12 cellular contexts compared by ENCODE assay signal in genomic region chr9:121326130-121326838, GRCh38. TPM values are rescaled to one million over a fixed set of nuclear protein-coding genes. Genes with fewer than 3 reads are reported as not detected.
DNase-seq lines count a peak whose midpoint lies in the region; ATAC-seq, FAIRE-seq and TF ChIP-seq lines count a peak whose summit lies in the region.
"Had no signal": no experiment of that assay in that cellular context is flagged by ENCODE, and none has a peak within 500 bp of the region (broad histone marks: within the 10 kb centered on the region; RNA-seq: fewer than 3 reads in every experiment).

No MANE protein-coding gene starts in this region.

- peaks cover 32% of the 10 kb centered on the region for H3K36me3 ChIP-seq in bronchial epithelial cell (ENCODE audit: control insufficient read depth, insufficient read depth, low read length)

- FAIRE-seq in bronchial epithelial cell (lab: Jason Lieb, UNC) = no peak
- FAIRE-seq: G401.6 had no signal

- TF ChIP-seq CTCF in bronchial epithelial cell (IDR thresholded peaks at IDR 0.05; ENCODE audit: insufficient read depth, low read length, severe bottlenecking) = no peak

- H3K27me3 ChIP-seq in bronchial epithelial cell (ENCODE audit: control insufficient read depth, insufficient read depth, low read length) = no peaks in the 10 kb centered on the region

- no peak for ATAC-seq in GM19455 (IDR thresholded peaks at IDR 0.05; ENCODE audit: unreplicated experiment)
- no peak for ATAC-seq in GM21447 (IDR thresholded peaks at IDR 0.05; ENCODE audit: unreplicated experiment)
- no peak for ATAC-seq in GM18873 (IDR thresholded peaks at IDR 0.05; ENCODE audit: low FRiP score, unreplicated experiment)

- in situ Hi-C loops in G401 (cut with HindIII; ENCODE audit: low sequenced_read_pairs) = no loop called here

- peak; percentile 53 for DNase-seq in G401 (ENCODE audit: low spot score)
- DNase-seq in bronchial epithelial cell (ENCODE audit: low read depth) = peak; percentile 63
- peak; percentile 26 for DNase-seq in iris pigment epithelial cell (ENCODE audit: low read depth)
- peak; percentile 73 for DNase-seq in skeletal muscle cell (ENCODE audit: low read depth)
- DNase-seq in HPDE6-E6E7 (ENCODE audit: extremely low spot score) = no peak
- DNase-seq: effector CD4-positive, alpha-beta T cell; NCI-H1105; stimulated activated CD4-positive, alpha-beta T cell treated with anti-CD3 and anti-CD28 coated beads, Interleukin-12 subunit alpha, Interleukin-12 subunit beta, amount 100 ng/mL, for 4 hours had no signal

- H3K4me3 ChIP-seq in bronchial epithelial cell (ENCODE audit: low read depth, low read length) = no peak overlapping the region
- H3K4me3 ChIP-seq in skeletal muscle cell (ENCODE audit: low read depth, low read length) = no peak overlapping the region

RNA-seq across cellular contexts. Expression of gene STOM, which starts 43.8 kb away (rescaled TPM):
- 32.2 and 41.0 TPM in 2 replicates for total RNA-seq in G401 (2014; rRNA removed; shearing (Covaris generic))
- 215 and 356 TPM in 2 replicates for total RNA-seq in bronchial epithelial cell

RNA-seq across cellular contexts. Expression of gene GSN, which starts 58.3 kb away (rescaled TPM):
- 333 and 366 TPM in 2 replicates for total RNA-seq in G401 (2014; rRNA removed; shearing (Covaris generic))
- total RNA-seq in bronchial epithelial cell = 420 and 822 TPM in 2 replicates
